8 cellular contexts compared by ENCODE assay signal in the genomic region with DNA sequence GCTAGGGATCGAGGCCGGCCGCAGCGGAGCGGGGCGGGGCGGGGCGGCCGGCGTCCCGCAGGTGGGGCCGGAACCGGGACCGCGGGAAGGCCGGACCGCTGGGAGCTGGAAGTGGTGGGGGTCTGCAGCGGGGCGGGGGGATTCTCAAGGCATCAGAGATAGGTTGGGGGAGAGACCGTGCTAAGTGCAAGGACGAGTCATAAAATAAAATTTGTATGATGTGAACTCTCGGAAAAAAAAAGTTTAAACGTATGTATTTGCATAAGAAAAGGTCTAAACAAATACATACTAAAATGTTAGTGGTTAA. TPM values are rescaled to one million over a fixed set of nuclear protein-coding genes. Genes with fewer than 3 reads are reported as not detected.
DNase-seq lines count a peak whose midpoint lies in the region; ATAC-seq, FAIRE-seq and TF ChIP-seq lines count a peak whose summit lies in the region.

TSS of gene AVEN (minus strand) at position 25 of the 307 bp plus-strand sequence. CDS start 158 bp downstream, outside the sequence.

- TF ChIP-seq CTCF in body of pancreas (IDR thresholded peaks at IDR 0.05) (no peak), HepG2 (CRISPR knock-in tag; IDR thresholded peaks at IDR 0.05) (no peak), testis (IDR thresholded peaks at IDR 0.05) (no peak)

- H3K27ac ChIP-seq in body of pancreas (peak within 1 kb of the TSS; percentile 75 to 95 (median 88)), HepG2 (ENCODE audit: extremely low read length, insufficient read depth, low read length) (peak within 1 kb of the TSS; percentile 83), testis (peak within 1 kb of the TSS; percentile 82 to 98)

- no peaks in the 10 kb centered on the region for H3K36me3 ChIP-seq in body of pancreas (replicated peaks in 1 of 2; ENCODE audit: insufficient read depth in 1 of 2, low read depth in 2 of 2)
- no peaks in the 10 kb centered on the region for H3K36me3 ChIP-seq in HepG2 (replicated peaks in 1 of 2; ENCODE audit: control insufficient read depth in 1 of 2, insufficient read depth in 2 of 2, low read length in 2 of 2)
- H3K36me3 ChIP-seq in testis (ENCODE audit: low read depth, missing control alignments): no peaks in the 10 kb centered on the region

- H3K79me2 ChIP-seq in HepG2 (ENCODE audit: insufficient read depth, low read length): peaks cover 4% of the 10 kb centered on the region

- TF ChIP-seq POLR2A in body of pancreas (IDR thresholded peaks at IDR 0.05): no peak
- no peak for TF ChIP-seq POLR2A in HepG2 (IDR thresholded peaks at IDR 0.05; ENCODE audit: insufficient read depth in 1 of 2, low read depth in 2 of 2, low read length in 2 of 2)
- no peak for TF ChIP-seq POLR2A in testis (IDR thresholded peaks at IDR 0.05)

- no peak for FAIRE-seq in HepG2 (lab: Jason Lieb, UNC)

- H3K9me3 ChIP-seq in body of pancreas: no peaks in the 10 kb centered on the region
- no peaks in the 10 kb centered on the region for H3K9me3 ChIP-seq in HepG2 (ENCODE audit: low read length)
- H3K9me3 ChIP-seq in testis: no peaks in the 10 kb centered on the region

- no peaks in the 10 kb centered on the region for H4K20me1 ChIP-seq in HepG2 (ENCODE audit: insufficient read depth, low read length)

- TF ChIP-seq EP300 in HepG2 (IDR thresholded peaks at IDR 0.05; ENCODE audit: low read depth in 2 of 2, low read length in 2 of 2) (no peak), HepG2 (CRISPR knock-in tag; IDR thresholded peaks at IDR 0.05; ENCODE audit: borderline replicate concordance) (no peak)

- POLR2A ChIA-PET in HepG2 (lab: Yijun Ruan, JAX): interaction anchor here (1.1 kb wide), 1 partner anchor 170 kb away, joined by 6 read pairs; the partner anchor contains the start of gene KATNBL1

- intact Hi-C loops in T-helper 2 cell treated with Interferon-gamma antibody and Interleukin-4, amounts not matched to agents 100 ng/mL and 5 ng/mL, for 36 hours (cut with micrococcal nuclease): loop anchor here (5.0 kb wide), 2 partner anchors 543 to 948 kb away; partner anchors contain the start of genes GOLGA8B and ZNF770
- intact Hi-C loops in body of pancreas (cut with DNase I) (no loop called here), HepG2 (cut with micrococcal nuclease; ENCODE audit: unreplicated experiment) (no loop called here), testis (cut with DNase I; ENCODE audit: low total_unique reads) (no loop called here)

- H3K4me2 ChIP-seq in HepG2 (ENCODE audit: low read depth, low read length): peak within 1 kb of the TSS; percentile 80

- H3K4me1 ChIP-seq in body of pancreas (peaks cover 10% of the 10 kb centered on the region), HepG2 (ENCODE audit: insufficient read depth, low read length) (peaks cover 31% of the 10 kb centered on the region), testis (peaks cover 4% of the 10 kb centered on the region)

- in situ Hi-C loops in HepG2 (cut with HindIII; ENCODE audit: extremely low pct_ligation_motif_present, low pct_unique_long_range_greater_than_20kb): no loop called here

- H3K4me3 ChIP-seq in body of pancreas: peak within 1 kb of the TSS; percentile 80 to 81
- H3K4me3 ChIP-seq in HepG2 (replicated peaks in 1 of 3; ENCODE audit: insufficient read depth in 1 of 3, low read depth in 2 of 3, low read length in 3 of 3): peak within 1 kb of the TSS; percentile 79 to 96 (median 93)
- peak within 1 kb of the TSS; percentile 81 to 83 for H3K4me3 ChIP-seq in testis

- 0 to 1% methylated on average over 7 to 23 of the region's 23 CpGs for WGBS in body of pancreas, 2 donors
- under 1% methylated on average over 23 of the region's 23 CpGs for WGBS in HepG2 (ENCODE audit: low lambda C conversion rate)
- 0 to 1% methylated on average over 10 to 19 of the region's 23 CpGs for WGBS in testis, 2 donors

- H3K9ac ChIP-seq in HepG2 (ENCODE audit: insufficient read depth, low read depth, low read length): peak within 1 kb of the TSS; percentile 79

- no TSS peak for BruUV-seq in HepG2 (replicated peaks; lab: Mats Ljungman, UMichigan)

- no peak for TF ChIP-seq RAD21 in HepG2 (CRISPR knock-in tag; IDR thresholded peaks at IDR 0.05)

- H3K27me3 ChIP-seq in body of pancreas: no peaks in the 10 kb centered on the region
- no peaks in the 10 kb centered on the region; a peak in 1 of 5 replicates for H3K27me3 ChIP-seq in HepG2 (ENCODE audit: control insufficient read depth in 1 of 2, insufficient read depth in 2 of 2, low read length in 2 of 2)
- H3K27me3 ChIP-seq in testis: no peaks in the 10 kb centered on the region

- DNase-seq in T-helper 2 cell (no peak), body of pancreas (no peak), HepG2 (ENCODE audit: low spot score) (no peak), testis (no peak), NCI-H2196 treated with DMSO at 0.1 percent for 48 hours (lab: John Stamatoyannopoulos, UW; ENCODE audit: unreplicated experiment) (no peak), NCI-H226 (no peak)

- H2AFZ ChIP-seq in HepG2 (ENCODE audit: low read length): peak within 1 kb of the TSS; percentile 25

- CTCF ChIA-PET in HepG2 (lab: Yijun Ruan, JAX; ENCODE audit: low intra/inter-chr PET ratio, low total read pairs): no interaction called here

- ATAC-seq in body of pancreas: no peak
- no peak for ATAC-seq in HepG2
- no peak for ATAC-seq in HG03159 (IDR thresholded peaks at IDR 0.05; ENCODE audit: unreplicated experiment)

TF ChIP-seq in HepG2, 621 proteins besides CTCF, POLR2A, EP300 and RAD21:
- no peak for TF ChIP-seq ZSCAN20 (CRISPR knock-in tag; IDR thresholded peaks at IDR 0.05; ENCODE audit: borderline replicate concordance)
- TF ChIP-seq, protein P1, sequence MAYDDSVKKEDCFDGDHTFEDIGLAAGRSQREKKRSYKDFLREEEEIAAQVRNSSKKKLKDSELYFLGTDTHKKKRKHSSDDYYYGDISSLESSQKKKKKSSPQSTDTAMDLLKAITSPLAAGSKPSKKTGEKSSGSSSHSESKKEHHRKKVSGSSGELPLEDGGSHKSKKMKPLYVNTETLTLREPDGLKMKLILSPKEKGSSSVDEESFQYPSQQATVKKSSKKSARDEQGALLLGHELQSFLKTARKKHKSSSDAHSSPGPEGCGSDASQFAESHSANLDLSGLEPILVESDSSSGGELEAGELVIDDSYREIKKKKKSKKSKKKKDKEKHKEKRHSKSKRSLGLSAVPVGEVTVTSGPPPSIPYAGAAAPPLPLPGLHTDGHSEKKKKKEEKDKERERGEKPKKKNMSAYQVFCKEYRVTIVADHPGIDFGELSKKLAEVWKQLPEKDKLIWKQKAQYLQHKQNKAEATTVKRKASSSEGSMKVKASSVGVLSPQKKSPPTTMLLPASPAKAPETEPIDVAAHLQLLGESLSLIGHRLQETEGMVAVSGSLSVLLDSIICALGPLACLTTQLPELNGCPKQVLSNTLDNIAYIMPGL (CRISPR knock-in tag; IDR thresholded peaks at IDR 0.05; ENCODE audit: borderline replicate concordance in 1 of 2, low read depth in 1 of 2): 0 out of 4 replicates have a peak, but pooled peaks of 1 of the 2 experiments have one; percentile 1
- 0 out of 2 replicates have a peak, but pooled peaks have one; percentile 13 for TF ChIP-seq SIN3A (IDR thresholded peaks at IDR 0.05; ENCODE audit: borderline replicate concordance, low read depth, low read length)
- TF ChIP-seq U2AF2 (IDR thresholded peaks at IDR 0.05; ENCODE audit: low read depth, low read length): no peak
- TF ChIP-seq ZNF709 (CRISPR knock-in tag; IDR thresholded peaks at IDR 0.05): 0 out of 2 replicates have a peak, but pooled peaks have one; percentile 13
- peak; percentile 52; the same call in 1 of the 2 replicates for TF ChIP-seq TMF1 (CRISPR knock-in tag; IDR thresholded peaks at IDR 0.05; ENCODE audit: low read depth)

RNA-seq across cellular contexts. Expression of gene AVEN, which starts in this region (rescaled TPM):
- 15.9 and 16.8 TPM in 2 replicates for total RNA-seq in T-helper 2 cell treated with Interferon-gamma antibody and Interleukin-4, amounts not matched to agents 100 ng/mL and 5 ng/mL, for 36 hours
- total RNA-seq in body of pancreas (10 to 100 TPM; 10.5 to 12.2 TPM), HepG2 (2016; rRNA removed; fragmentation: Illumina TruSeq; extraction: Trizol) (16.8 and 17.5 TPM in 2 replicates), testis (10 to 100 TPM; 25.4 to 35.1 TPM)
- total RNA-seq in HepG2 (2016; cell fraction: cytosol; rRNA removed; fragmentation: Illumina TruSeq; extraction: Trizol; ENCODE audit: low read depth): 21.7 and 24.7 TPM in 2 replicates
- total RNA-seq in HepG2 (2016; cell fraction: insoluble cytoplasmic fraction; rRNA removed; fragmentation: Illumina TruSeq; extraction: Trizol): 16.9 and 17.0 TPM in 2 replicates
- 25.4 and 28.9 TPM in 2 replicates for total RNA-seq in HepG2 (2016; cell fraction: membrane; rRNA removed; fragmentation: Illumina TruSeq; extraction: Trizol)
- total RNA-seq in HepG2 (2016; cell fraction: nucleus; rRNA removed; fragmentation: Illumina TruSeq; extraction: Trizol): 10.3 and 14.0 TPM in 2 replicates
- polyA plus RNA-seq in HepG2 (2011; rRNA removed) (4.4 TPM in 2 replicates), testis (ENCODE audit: insufficient read depth, low read depth, low replicate concordance) (23.4 TPM)
- polyA plus RNA-seq in HepG2 (2011; cell fraction: cytosol; rRNA removed): 2.6 and 4.1 TPM in 2 replicates
- polyA plus RNA-seq in HepG2 (2011; cell fraction: nucleus; rRNA removed): 1.2 and 1.6 TPM in 2 replicates
- 6.1 and 6.3 TPM in 2 replicates for polyA plus RNA-seq in HepG2 (2012)
- polyA plus RNA-seq in HepG2 (2016; cell fraction: cytosol; fragmentation: Illumina TruSeq; extraction: Trizol; ENCODE audit: low read depth): 25.6 and 26.7 TPM in 2 replicates
- 15.3 and 17.2 TPM in 2 replicates for polyA plus RNA-seq in HepG2 (2016; cell fraction: insoluble cytoplasmic fraction; fragmentation: Illumina TruSeq; extraction: Trizol; ENCODE audit: low read depth)
- polyA plus RNA-seq in HepG2 (2016; cell fraction: membrane; fragmentation: Illumina TruSeq; extraction: Trizol; ENCODE audit: low read depth): 22.7 and 24.1 TPM in 2 replicates
- polyA plus RNA-seq in HepG2 (2016; cell fraction: nucleus; fragmentation: Illumina TruSeq; extraction: Trizol; ENCODE audit: insufficient read depth, low read depth): 8.5 and 10.3 TPM in 2 replicates
- polyA minus RNA-seq in HepG2 (2011; rRNA and poly(A)+ RNA removed; ENCODE audit: low replicate concordance): 2.5 and 3.3 TPM in 2 replicates
- 1.1 and 1.6 TPM in 2 replicates for polyA minus RNA-seq in HepG2 (2011; cell fraction: cytosol; rRNA and poly(A)+ RNA removed)
- polyA minus RNA-seq in HepG2 (2011; cell fraction: nucleus; rRNA and poly(A)+ RNA removed): 4.6 and 6.1 TPM in 2 replicates
